Comparison of ENCODE assay signal across 1 cellular context in the genomic region with DNA sequence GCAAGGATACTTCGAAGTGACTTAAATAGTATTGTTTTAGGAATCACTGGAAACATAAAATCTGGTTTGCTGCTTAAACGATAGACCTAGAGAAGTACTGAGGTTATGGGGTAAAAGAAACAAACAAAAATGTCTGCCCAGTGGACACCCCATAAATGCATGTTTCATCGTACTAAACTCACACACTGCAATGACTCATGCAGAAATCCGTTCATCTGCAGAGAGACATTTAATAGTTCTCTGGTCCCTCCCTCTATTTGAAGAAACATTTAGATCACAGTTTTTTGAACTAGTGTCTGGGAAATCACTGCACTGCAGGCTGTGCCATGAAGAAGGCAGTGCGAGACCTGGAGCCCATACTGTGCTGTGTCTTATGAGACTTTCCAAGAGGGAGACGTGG.
TF ChIP-seq lines count a peak whose summit lies in the region.

No MANE protein-coding gene starts in this region.

TF ChIP-seq in GM23338, 12 proteins besides CTCF, POLR2A, EP300 and RAD21 (continued from another document):
- TF ChIP-seq, protein P1, sequence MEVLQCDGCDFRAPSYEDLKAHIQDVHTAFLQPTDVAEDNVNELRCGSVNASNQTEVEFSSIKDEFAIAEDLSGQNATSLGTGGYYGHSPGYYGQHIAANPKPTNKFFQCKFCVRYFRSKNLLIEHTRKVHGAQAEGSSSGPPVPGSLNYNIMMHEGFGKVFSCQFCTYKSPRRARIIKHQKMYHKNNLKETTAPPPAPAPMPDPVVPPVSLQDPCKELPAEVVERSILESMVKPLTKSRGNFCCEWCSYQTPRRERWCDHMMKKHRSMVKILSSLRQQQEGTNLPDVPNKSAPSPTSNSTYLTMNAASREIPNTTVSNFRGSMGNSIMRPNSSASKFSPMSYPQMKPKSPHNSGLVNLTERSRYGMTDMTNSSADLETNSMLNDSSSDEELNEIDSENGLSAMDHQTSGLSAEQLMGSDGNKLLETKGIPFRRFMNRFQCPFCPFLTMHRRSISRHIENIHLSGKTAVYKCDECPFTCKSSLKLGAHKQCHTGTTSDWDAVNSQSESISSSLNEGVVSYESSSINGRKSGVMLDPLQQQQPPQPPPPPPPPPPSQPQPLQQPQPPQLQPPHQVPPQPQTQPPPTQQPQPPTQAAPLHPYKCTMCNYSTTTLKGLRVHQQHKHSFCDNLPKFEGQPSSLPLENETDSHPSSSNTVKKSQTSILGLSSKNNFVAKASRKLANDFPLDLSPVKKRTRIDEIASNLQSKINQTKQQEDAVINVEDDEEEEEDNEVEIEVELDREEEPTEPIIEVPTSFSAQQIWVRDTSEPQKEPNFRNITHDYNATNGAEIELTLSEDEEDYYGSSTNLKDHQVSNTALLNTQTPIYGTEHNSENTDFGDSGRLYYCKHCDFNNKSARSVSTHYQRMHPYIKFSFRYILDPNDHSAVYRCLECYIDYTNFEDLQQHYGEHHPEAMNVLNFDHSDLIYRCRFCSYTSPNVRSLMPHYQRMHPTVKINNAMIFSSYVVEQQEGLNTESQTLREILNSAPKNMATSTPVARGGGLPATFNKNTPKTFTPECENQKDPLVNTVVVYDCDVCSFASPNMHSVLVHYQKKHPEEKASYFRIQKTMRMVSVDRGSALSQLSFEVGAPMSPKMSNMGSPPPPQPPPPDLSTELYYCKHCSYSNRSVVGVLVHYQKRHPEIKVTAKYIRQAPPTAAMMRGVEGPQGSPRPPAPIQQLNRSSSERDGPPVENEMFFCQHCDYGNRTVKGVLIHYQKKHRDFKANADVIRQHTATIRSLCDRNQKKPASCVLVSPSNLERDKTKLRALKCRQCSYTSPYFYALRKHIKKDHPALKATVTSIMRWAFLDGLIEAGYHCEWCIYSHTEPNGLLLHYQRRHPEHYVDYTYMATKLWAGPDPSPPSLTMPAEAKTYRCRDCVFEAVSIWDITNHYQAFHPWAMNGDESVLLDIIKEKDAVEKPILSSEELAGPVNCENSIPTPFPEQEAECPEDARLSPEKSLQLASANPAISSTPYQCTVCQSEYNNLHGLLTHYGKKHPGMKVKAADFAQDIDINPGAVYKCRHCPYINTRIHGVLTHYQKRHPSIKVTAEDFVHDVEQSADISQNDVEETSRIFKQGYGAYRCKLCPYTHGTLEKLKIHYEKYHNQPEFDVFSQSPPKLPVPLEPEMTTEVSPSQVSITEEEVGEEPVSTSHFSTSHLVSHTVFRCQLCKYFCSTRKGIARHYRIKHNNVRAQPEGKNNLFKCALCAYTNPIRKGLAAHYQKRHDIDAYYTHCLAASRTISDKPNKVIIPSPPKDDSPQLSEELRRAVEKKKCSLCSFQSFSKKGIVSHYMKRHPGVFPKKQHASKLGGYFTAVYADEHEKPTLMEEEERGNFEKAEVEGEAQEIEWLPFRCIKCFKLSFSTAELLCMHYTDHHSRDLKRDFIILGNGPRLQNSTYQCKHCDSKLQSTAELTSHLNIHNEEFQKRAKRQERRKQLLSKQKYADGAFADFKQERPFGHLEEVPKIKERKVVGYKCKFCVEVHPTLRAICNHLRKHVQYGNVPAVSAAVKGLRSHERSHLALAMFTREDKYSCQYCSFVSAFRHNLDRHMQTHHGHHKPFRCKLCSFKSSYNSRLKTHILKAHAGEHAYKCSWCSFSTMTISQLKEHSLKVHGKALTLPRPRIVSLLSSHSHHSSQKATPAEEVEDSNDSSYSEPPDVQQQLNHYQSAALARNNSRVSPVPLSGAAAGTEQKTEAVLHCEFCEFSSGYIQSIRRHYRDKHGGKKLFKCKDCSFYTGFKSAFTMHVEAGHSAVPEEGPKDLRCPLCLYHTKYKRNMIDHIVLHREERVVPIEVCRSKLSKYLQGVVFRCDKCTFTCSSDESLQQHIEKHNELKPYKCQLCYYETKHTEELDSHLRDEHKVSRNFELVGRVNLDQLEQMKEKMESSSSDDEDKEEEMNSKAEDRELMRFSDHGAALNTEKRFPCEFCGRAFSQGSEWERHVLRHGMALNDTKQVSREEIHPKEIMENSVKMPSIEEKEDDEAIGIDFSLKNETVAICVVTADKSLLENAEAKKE (CRISPR knock-in tag; IDR thresholded peaks at IDR 0.05), result no peak
- TF ChIP-seq NANOG (IDR thresholded peaks at IDR 0.05; ENCODE audit: borderline replicate concordance) (no peak), ZNF331 (CRISPR knock-in tag; IDR thresholded peaks at IDR 0.05; ENCODE audit: low read depth) (no peak), ZNF114 (CRISPR knock-in tag; IDR thresholded peaks at IDR 0.05) (no peak), CREB1 (CRISPR knock-in tag; IDR thresholded peaks at IDR 0.05; ENCODE audit: low read depth) (no peak)
- TF ChIP-seq, protein P2, sequence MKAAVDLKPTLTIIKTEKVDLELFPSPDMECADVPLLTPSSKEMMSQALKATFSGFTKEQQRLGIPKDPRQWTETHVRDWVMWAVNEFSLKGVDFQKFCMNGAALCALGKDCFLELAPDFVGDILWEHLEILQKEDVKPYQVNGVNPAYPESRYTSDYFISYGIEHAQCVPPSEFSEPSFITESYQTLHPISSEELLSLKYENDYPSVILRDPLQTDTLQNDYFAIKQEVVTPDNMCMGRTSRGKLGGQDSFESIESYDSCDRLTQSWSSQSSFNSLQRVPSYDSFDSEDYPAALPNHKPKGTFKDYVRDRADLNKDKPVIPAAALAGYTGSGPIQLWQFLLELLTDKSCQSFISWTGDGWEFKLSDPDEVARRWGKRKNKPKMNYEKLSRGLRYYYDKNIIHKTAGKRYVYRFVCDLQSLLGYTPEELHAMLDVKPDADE (IDR thresholded peaks at IDR 0.05), result no peak
